1 cellular context compared by ENCODE assay signal in genomic region chr16:1308977-1309885, GRCh38.
TF ChIP-seq lines count a peak whose summit lies in the region.

Gene UBE2I, plus strand, starts transcription at chr16:1309636. Its CDS starts 4,395 bp downstream, at chr16:1314031.

TF ChIP-seq in HepG2, 621 proteins besides CTCF, POLR2A, EP300 and RAD21 (continued from another document and continues in another):
- TF ChIP-seq ZNF670 (CRISPR knock-in tag; IDR thresholded peaks at IDR 0.05; ENCODE audit: borderline replicate concordance) (peak; percentile 62; the same call in 1 of the 2 replicates), ERF (CRISPR knock-in tag; IDR thresholded peaks at IDR 0.05) (peak; percentile 59), BORCS8-MEF2B (CRISPR knock-in tag; IDR thresholded peaks at IDR 0.05) (no peak), ZKSCAN8 (CRISPR knock-in tag; IDR thresholded peaks at IDR 0.05; ENCODE audit: borderline replicate concordance) (no peak), BRCA1 (CRISPR knock-in tag; IDR thresholded peaks at IDR 0.05) (peak; percentile 68; the same call in 1 of the 2 replicates), KMT2A (CRISPR knock-in tag; IDR thresholded peaks at IDR 0.05) (no peak), CBX5 (CRISPR knock-in tag; IDR thresholded peaks at IDR 0.05; ENCODE audit: borderline replicate concordance) (0 out of 2 replicates have a peak, but pooled peaks have one; percentile 44), AKNA (CRISPR knock-in tag; IDR thresholded peaks at IDR 0.05; ENCODE audit: borderline replicate concordance) (no peak; the same call in 1 of the 2 replicates), PBX2 (CRISPR knock-in tag; IDR thresholded peaks at IDR 0.05) (no peak), DPF2 (CRISPR knock-in tag; IDR thresholded peaks at IDR 0.05; ENCODE audit: borderline replicate concordance, low read depth) (no peak), HNRNPLL (IDR thresholded peaks at IDR 0.05; ENCODE audit: low read depth, low read length, poor library complexity, severe bottlenecking) (peak; percentile 37), ZNF781 (CRISPR knock-in tag; IDR thresholded peaks at IDR 0.05; ENCODE audit: borderline replicate concordance, not compliant biosample characterization) (peak; percentile 91), TCF7L2 (IDR thresholded peaks at IDR 0.05; ENCODE audit: low read depth, low read length) (no peak), ZNF878 (CRISPR knock-in tag; IDR thresholded peaks at IDR 0.05) (no peak), ZNF569 (CRISPR knock-in tag; IDR thresholded peaks at IDR 0.05; ENCODE audit: borderline replicate concordance) (no peak), ZNF3 (CRISPR knock-in tag; IDR thresholded peaks at IDR 0.05) (peak; percentile 60; the same call in 1 of the 2 replicates), RBM39 (IDR thresholded peaks at IDR 0.05; ENCODE audit: low read depth, low read length, poor library complexity, severe bottlenecking) (peak; percentile 74), ZKSCAN1 (IDR thresholded peaks at IDR 0.05; ENCODE audit: low read length) (no peak), IRX3 (CRISPR knock-in tag; IDR thresholded peaks at IDR 0.05; ENCODE audit: borderline replicate concordance, low read depth) (no peak), ZBTB8A (CRISPR knock-in tag; IDR thresholded peaks at IDR 0.05; ENCODE audit: borderline replicate concordance, low read depth) (no peak), MAF1 (CRISPR knock-in tag; IDR thresholded peaks at IDR 0.05; ENCODE audit: borderline replicate concordance) (0 out of 2 replicates have a peak, but pooled peaks have one; percentile 47), REL (CRISPR knock-in tag; conservative IDR thresholded peaks at IDR 0.05) (no peak), HCFC1 (IDR thresholded peaks at IDR 0.05; ENCODE audit: low read depth, low read length) (peak; percentile 26; the same call in 1 of the 2 replicates), MAFF (IDR thresholded peaks at IDR 0.05; ENCODE audit: low read depth, low read length) (no peak), ZNF138 (CRISPR knock-in tag; IDR thresholded peaks at IDR 0.05; ENCODE audit: low read depth) (peak; percentile 42; the same call in 1 of the 2 replicates), YEATS4 (CRISPR knock-in tag; IDR thresholded peaks at IDR 0.05; ENCODE audit: borderline replicate concordance) (peak; percentile 72; the same call in 1 of the 2 replicates), PPARG (CRISPR knock-in tag; conservative IDR thresholded peaks at IDR 0.05) (no peak), ZNF552 (CRISPR knock-in tag; IDR thresholded peaks at IDR 0.05; ENCODE audit: borderline replicate concordance) (0 out of 2 replicates have a peak, but pooled peaks have one; percentile 44), TFAP4 (IDR thresholded peaks at IDR 0.05; ENCODE audit: borderline replicate concordance, low read depth) (peak; percentile 19; the same call in 1 of the 2 replicates), ZNF557 (CRISPR knock-in tag; IDR thresholded peaks at IDR 0.05) (no peak), ZNF709 (CRISPR knock-in tag; IDR thresholded peaks at IDR 0.05) (peak; percentile 68; the same call in 1 of the 2 replicates), HHEX (CRISPR knock-in tag; IDR thresholded peaks at IDR 0.05) (peak; percentile 33; the same call in 1 of the 2 replicates), SETDB1 (CRISPR knock-in tag; IDR thresholded peaks at IDR 0.05; ENCODE audit: borderline replicate concordance) (no peak), FIP1L1 (IDR thresholded peaks at IDR 0.05; ENCODE audit: borderline replicate concordance, insufficient read depth, low read depth, low read length) (no peak), MXI1 (IDR thresholded peaks at IDR 0.05; ENCODE audit: borderline replicate concordance, low read depth, low read length) (no peak; the same call in 2 of the 3 replicates), ATF6 (CRISPR knock-in tag; conservative IDR thresholded peaks at IDR 0.05) (no peak), ZNF362 (CRISPR knock-in tag; IDR thresholded peaks at IDR 0.05; ENCODE audit: borderline replicate concordance) (peak; percentile 28; the same call in 1 of the 2 replicates), ZSCAN29 (CRISPR knock-in tag; conservative IDR thresholded peaks at IDR 0.05) (0 out of 2 replicates have a peak, but pooled peaks have one; percentile 27), THAP8 (CRISPR knock-in tag; IDR thresholded peaks at IDR 0.05; ENCODE audit: borderline replicate concordance) (no peak), GPBP1L1 (CRISPR knock-in tag; IDR thresholded peaks at IDR 0.05) (no peak), SKIL (CRISPR knock-in tag; IDR thresholded peaks at IDR 0.05; ENCODE audit: borderline replicate concordance) (no peak), ZNF770 (CRISPR knock-in tag; IDR thresholded peaks at IDR 0.05) (no peak), MTF1 (CRISPR knock-in tag; IDR thresholded peaks at IDR 0.05) (peak; percentile 71; the same call in 1 of the 2 replicates), ZNF18 (CRISPR knock-in tag; IDR thresholded peaks at IDR 0.05; ENCODE audit: insufficient replicate concordance) (peak; percentile 73)
